10 cellular contexts compared by ENCODE assay signal in genomic region chr14:49975286-49975685, GRCh38.
DNase-seq lines count a peak whose midpoint lies in the region; ATAC-seq and TF ChIP-seq lines count a peak whose summit lies in the region.
"Had no signal": no experiment of that assay in that cellular context is flagged by ENCODE, and none has a peak within 500 bp of the region (broad histone marks: within the 10 kb centered on the region; RNA-seq: fewer than 3 reads in every experiment).

No MANE protein-coding gene starts in this region.

- H3K27ac ChIP-seq in smooth muscle cell (ENCODE audit: low read depth) = peak overlapping the region; percentile 92
- H3K27ac ChIP-seq in SJCRH30 = no peak overlapping the region

- DNase-seq in GM04503 (ENCODE audit: low read depth) = peak; percentile 92
- peak; percentile 90 for DNase-seq in fibroblast of peridontal ligament (ENCODE audit: extremely low read depth)
- no peak for DNase-seq in smooth muscle cell (lab: John Stamatoyannopoulos, UW; ENCODE audit: unreplicated experiment)
- DNase-seq in NCI-H187 (lab: John Stamatoyannopoulos, UW) = no peak
- no peak for DNase-seq in SJCRH30
- DNase-seq in NCI-H1930 (lab: John Stamatoyannopoulos, UW) = no peak
- no peak for DNase-seq in sciatic nerve (ENCODE audit: low spot score)
- DNase-seq: activated effector memory CD4-positive, alpha-beta T cell treated with anti-CD3 and anti-CD28 coated beads, Interleukin-2, amount 50 U/mL, for 16 hours; mesendoderm had no signal

- 0% methylated on average over 2 of the region's 2 CpGs for WGBS in smooth muscle cell (ENCODE audit: low lambda C conversion rate)

- no peak overlapping the region for H2AFZ ChIP-seq in smooth muscle cell (ENCODE audit: low read depth)

- peak overlapping the region; percentile 31 for H3K9ac ChIP-seq in smooth muscle cell (ENCODE audit: low read depth)

- intact Hi-C loops in sciatic nerve (cut with DNase I) = no loop called here

- no peaks in the 10 kb centered on the region for H3K27me3 ChIP-seq in smooth muscle cell (ENCODE audit: low read depth)
- H3K27me3 ChIP-seq in SJCRH30 = no peaks in the 10 kb centered on the region

- H4K20me1 ChIP-seq in smooth muscle cell (ENCODE audit: low read depth) = no peaks in the 10 kb centered on the region

- peaks cover 13% of the 10 kb centered on the region for H3F3A ChIP-seq in smooth muscle cell (ENCODE audit: low read depth)

- peak; percentile 75 for ATAC-seq in SK-N-SH treated with all-trans-retinoic acid at 6 μM for 48 hours
- ATAC-seq in sciatic nerve = no peak

- H3K9me3 ChIP-seq in smooth muscle cell (replicated peaks; ENCODE audit: low read depth) = no peaks in the 10 kb centered on the region
- H3K9me3 ChIP-seq in SJCRH30 (replicated peaks) = no peaks in the 10 kb centered on the region

- H3K4me3 ChIP-seq in smooth muscle cell (no peak overlapping the region), SJCRH30 (no peak overlapping the region)

- H3K36me3 ChIP-seq in smooth muscle cell (ENCODE audit: low read depth) = no peaks in the 10 kb centered on the region
- no peaks in the 10 kb centered on the region for H3K36me3 ChIP-seq in SJCRH30

- TF ChIP-seq CTCF in smooth muscle cell (IDR thresholded peaks at IDR 0.05; ENCODE audit: borderline replicate concordance, insufficient read depth, poor library complexity, severe bottlenecking) = no peak

- H3K4me2 ChIP-seq in smooth muscle cell = peak overlapping the region; percentile 65

- H3K4me1 ChIP-seq in smooth muscle cell (ENCODE audit: low read depth) (peaks cover 12% of the 10 kb centered on the region), SJCRH30 (no peaks in the 10 kb centered on the region; the same call in 1 of the 2 replicates)

- H3K79me2 ChIP-seq in smooth muscle cell (ENCODE audit: low read depth) = no peaks in the 10 kb centered on the region

TF ChIP-seq in SK-N-SH treated with all-trans-retinoic acid at 6 μM for 48 hours, 23 proteins besides CTCF, POLR2A, EP300 and RAD21:
- TF ChIP-seq SNAI2 (CRISPR knock-in tag; IDR thresholded peaks at IDR 0.05) (no peak), ZNF565 (CRISPR knock-in tag; conservative IDR thresholded peaks at IDR 0.05; ENCODE audit: low read depth) (no peak), PATZ1 (CRISPR knock-in tag; IDR thresholded peaks at IDR 0.05; ENCODE audit: borderline replicate concordance) (no peak), CREB5 (CRISPR knock-in tag; IDR thresholded peaks at IDR 0.05; ENCODE audit: low read depth) (no peak), TSHZ2 (CRISPR knock-in tag; IDR thresholded peaks at IDR 0.05) (no peak), ZFP3 (CRISPR knock-in tag; IDR thresholded peaks at IDR 0.05) (no peak), TCF4 (CRISPR knock-in tag; IDR thresholded peaks at IDR 0.05; ENCODE audit: borderline replicate concordance) (no peak), ARNTL (CRISPR knock-in tag; IDR thresholded peaks at IDR 0.05; ENCODE audit: borderline replicate concordance, low read depth) (no peak), CSRNP3 (CRISPR knock-in tag; IDR thresholded peaks at IDR 0.05) (no peak)
TF ChIP-seq in SK-N-SH treated with all-trans-retinoic acid at 6 μM for 48 hours: peak in this region for 0.

Comparison
In these comparisons a context has a peak if more than half of its experiments do, and no peak if none do; other contexts are left out.
1. DNase-seq: peak in GM04503 (single experiment) and fibroblast of peridontal ligament (single experiment); none in smooth muscle cell (single experiment), NCI-H187 (0 of 2), SJCRH30 (0 of 2), NCI-H1930 (0 of 2) and sciatic nerve (single experiment).